Comparison of ENCODE assay signal across 15 cellular contexts in the genomic region with DNA sequence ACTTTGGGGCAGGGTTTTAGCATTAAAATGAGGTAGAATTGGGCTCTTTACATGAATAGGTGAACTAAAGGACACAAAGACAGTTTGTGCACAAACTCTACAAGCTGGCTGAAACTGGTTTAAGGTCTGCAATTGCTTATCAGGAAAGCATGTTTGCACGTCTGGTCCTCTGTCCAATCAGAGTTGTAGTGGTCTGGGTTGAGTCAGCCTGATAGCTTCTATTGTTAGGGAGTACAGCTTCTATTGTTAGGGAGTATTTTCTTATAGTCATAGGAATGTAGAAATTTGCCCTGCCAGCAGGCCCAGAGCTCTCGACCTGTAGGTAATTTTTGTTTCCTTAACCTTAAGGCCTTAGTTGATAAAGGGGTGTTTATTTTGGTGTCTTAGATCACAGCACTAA.
"Had no signal": no experiment of that assay in that cellular context is flagged by ENCODE, and none has a peak within 500 bp of the region (broad histone marks: within the 10 kb centered on the region; RNA-seq: fewer than 3 reads in every experiment).

No MANE protein-coding gene starts in this region.

- H3K27me3 ChIP-seq: pancreas, thyroid gland had no signal

- DNase-seq: activated CD4-positive, alpha-beta memory T cell treated with anti-CD3 and anti-CD28 coated beads for 36 hours; activated CD4-positive, alpha-beta T cell treated with anti-CD3 and anti-CD28 coated beads for 1 hour; activated gamma-delta T cell; activated naive CD8-positive, alpha-beta T cell treated with anti-CD3 and anti-CD28 coated beads, Interleukin-2, amount 10 ng/mL, durations not matched to agents 7 days and 5 days; activated T-cell treated with anti-CD3 and anti-CD28 coated beads, Interleukin-2, amount 50 U/mL, for 48 hours; anterior cingulate cortex; effector memory CD4-positive, alpha-beta T cell; left ventricle myocardium inferior; pancreas; retina; thyroid gland had no signal

- H3K4me3 ChIP-seq: coronary artery, left ventricle myocardium inferior, pancreas, skin epidermis, thyroid gland had no signal

- H3K4me1 ChIP-seq: left ventricle myocardium inferior, pancreas, thyroid gland had no signal

- H3K36me3 Mint-ChIP-seq: activated CD4-positive, alpha-beta memory T cell treated with anti-CD3 and anti-CD28 coated beads for 36 hours; activated naive CD8-positive, alpha-beta T cell treated with anti-CD3 and anti-CD28 coated beads, Interleukin-2, amount 10 ng/mL, durations not matched to agents 7 days and 5 days; memory B cell had no signal

- H3K27ac Mint-ChIP-seq: activated CD4-positive, alpha-beta memory T cell treated with anti-CD3 and anti-CD28 coated beads for 36 hours; activated naive CD8-positive, alpha-beta T cell treated with anti-CD3 and anti-CD28 coated beads, Interleukin-2, amount 10 ng/mL, durations not matched to agents 7 days and 5 days; memory B cell had no signal

- H3K27me3 Mint-ChIP-seq: activated CD4-positive, alpha-beta memory T cell treated with anti-CD3 and anti-CD28 coated beads for 36 hours; activated naive CD8-positive, alpha-beta T cell treated with anti-CD3 and anti-CD28 coated beads, Interleukin-2, amount 10 ng/mL, durations not matched to agents 7 days and 5 days; memory B cell had no signal

- H3K36me3 ChIP-seq: left ventricle myocardium inferior, pancreas, thyroid gland had no signal

- H3K4me3 Mint-ChIP-seq: activated CD4-positive, alpha-beta memory T cell treated with anti-CD3 and anti-CD28 coated beads for 36 hours; activated naive CD8-positive, alpha-beta T cell treated with anti-CD3 and anti-CD28 coated beads, Interleukin-2, amount 10 ng/mL, durations not matched to agents 7 days and 5 days; memory B cell had no signal

- H3K27ac ChIP-seq: coronary artery, epithelial cell of prostate, left ventricle myocardium inferior, pancreas, skin epidermis, thyroid gland had no signal

- H3K4me1 Mint-ChIP-seq: activated naive CD8-positive, alpha-beta T cell treated with anti-CD3 and anti-CD28 coated beads, Interleukin-2, amount 10 ng/mL, durations not matched to agents 7 days and 5 days; memory B cell had no signal

- H3K9me3 ChIP-seq: pancreas, thyroid gland had no signal
